8 cellular contexts compared by ENCODE assay signal in genomic region chr16:65745-66144, GRCh38. TPM values are rescaled to one million over a fixed set of nuclear protein-coding genes. Genes with fewer than 3 reads are reported as not detected.
DNase-seq lines count a peak whose midpoint lies in the region; ATAC-seq and TF ChIP-seq lines count a peak whose summit lies in the region.

No MANE protein-coding gene starts in this region.

- no peaks in the 10 kb centered on the region for H3K36me3 Mint-ChIP-seq in CD8-positive, alpha-beta memory T cell

- H3K4me3 ChIP-seq in CD8-positive, alpha-beta memory T cell (ENCODE audit: low read length), result no peak overlapping the region
- no peak overlapping the region for H3K4me3 ChIP-seq in lung

- peaks cover 4 to 10% of the 10 kb centered on the region in 2 donors for H3K27me3 Mint-ChIP-seq in CD8-positive, alpha-beta memory T cell

- H3K4me1 ChIP-seq in CD8-positive, alpha-beta memory T cell (ENCODE audit: insufficient read depth, low read length), result no peaks in the 10 kb centered on the region
- H3K4me1 ChIP-seq in lung (ENCODE audit: control insufficient read depth in 2 of 2, insufficient read depth in 2 of 2, low read length in 2 of 2), result peaks cover 0 to 14% of the 10 kb centered on the region in 2 donors

- no peak overlapping the region for H3K27ac ChIP-seq in CD8-positive, alpha-beta memory T cell (ENCODE audit: low read depth, low read length)
- peak overlapping the region in 1 of 2 donors; percentile 9 for H3K27ac ChIP-seq in lung (ENCODE audit: low read depth in 1 of 2, low read length in 1 of 2)

- H3K36me3 ChIP-seq in CD8-positive, alpha-beta memory T cell (ENCODE audit: insufficient read depth, low read length), result no peaks in the 10 kb centered on the region
- peaks cover 0 to 39% of the 10 kb centered on the region in 2 donors for H3K36me3 ChIP-seq in lung (ENCODE audit: control insufficient read depth in 2 of 2, insufficient read depth in 2 of 2, low read length in 2 of 2)

- peak; percentile 71 to 85 (median 77) for DNase-seq in CD8-positive, alpha-beta memory T cell
- DNase-seq in NCI-H82 (lab: John Stamatoyannopoulos, UW) (peak; percentile 86), dedifferentiated amniotic fluid mesenchymal stem cell (ENCODE audit: extremely low spot score) (peak; percentile 54), lung (ENCODE audit: low spot score) (peak; percentile 84)
- peak; percentile 89 to 90 for DNase-seq in activated CD4-positive, alpha-beta T cell treated with anti-CD3 and anti-CD28 coated beads, Interleukin-2, amount 50 U/mL, for 48 hours
- DNase-seq in stimulated activated CD8-positive, alpha-beta memory T cell treated with anti-CD3 and anti-CD28 coated beads, Interleukin-12 subunit alpha, Interleukin-12 subunit beta, amount 100 ng/mL, for 24 hours (ENCODE audit: extremely low read depth), result peak; percentile 58

- H3K9me3 Mint-ChIP-seq in CD8-positive, alpha-beta memory T cell, result no peaks in the 10 kb centered on the region

- no peak overlapping the region for H3K4me3 Mint-ChIP-seq in CD8-positive, alpha-beta memory T cell

- peaks cover 0 to 4% (median 0%) of the 10 kb centered on the region in 3 donors for H3K4me1 Mint-ChIP-seq in CD8-positive, alpha-beta memory T cell

- WGBS in lung, 2 donors, result 18 to 21% methylated on average over 17 of the region's 17 CpGs

- peak; percentile 97 for TF ChIP-seq CTCF in lung (IDR thresholded peaks at IDR 0.05; ENCODE audit: control extremely low read depth, extremely low read depth)

- ATAC-seq in HG02798 (IDR thresholded peaks at IDR 0.05; ENCODE audit: poor library complexity, unreplicated experiment) (peak; percentile 49), lung (ENCODE audit: insufficient read depth, low FRiP score) (peak; percentile 69), GM19455 (IDR thresholded peaks at IDR 0.05; ENCODE audit: unreplicated experiment) (no peak)

- POLR2A ChIA-PET in CD8-positive, alpha-beta memory T cell (lab: Charles Lee), result no interaction called here

- CTCF ChIA-PET in CD8-positive, alpha-beta memory T cell (lab: Charles Lee), result interaction anchor here (0.9 to 9.2 kb wide), 20 partner anchors 9 to 336 kb away, joined by 3 to 201 read pairs (median 5); partner anchors contain the start of genes DECR2, HBQ1, POLR3K and SNRNP25

- H3K9me3 ChIP-seq in CD8-positive, alpha-beta memory T cell (ENCODE audit: low read length), result no peaks in the 10 kb centered on the region
- H3K9me3 ChIP-seq in lung (ENCODE audit: control insufficient read depth in 2 of 2, insufficient read depth in 1 of 2, low read length in 1 of 2), result no peaks in the 10 kb centered on the region

- H3K27me3 ChIP-seq in CD8-positive, alpha-beta memory T cell (ENCODE audit: insufficient read depth, low read length, poor library complexity, severe bottlenecking), result no peaks in the 10 kb centered on the region
- no peaks in the 10 kb centered on the region for H3K27me3 ChIP-seq in lung (ENCODE audit: control insufficient read depth, insufficient read depth)

- H3K27ac Mint-ChIP-seq in CD8-positive, alpha-beta memory T cell, result no peak overlapping the region

RNA-seq across cellular contexts. Expression of gene RHBDF1, which starts 6.7 kb away (rescaled TPM):
- total RNA-seq in CD8-positive, alpha-beta memory T cell, result under 1 TPM; 0.53 to 0.59 TPM
- polyA plus RNA-seq in CD8-positive, alpha-beta memory T cell, result not detected
- total RNA-seq in lung, result 10 to 100 TPM; 28.5 to 31.4 TPM
- polyA plus RNA-seq in lung, result 10 to 100 TPM; 26.6 to 51.2 TPM

RNA-seq across cellular contexts. Expression of gene SNRNP25, which starts 12.1 kb away (rescaled TPM):
- total RNA-seq in CD8-positive, alpha-beta memory T cell, result 100 to 1,000 TPM; 108 to 110 TPM
- 16.3 TPM for polyA plus RNA-seq in CD8-positive, alpha-beta memory T cell
- total RNA-seq in lung, result 10 to 100 TPM; 10.3 to 17.9 TPM
- 10 to 100 TPM; 23.8 to 30.9 TPM for polyA plus RNA-seq in lung

RNA-seq across cellular contexts. Expression of gene MPG, which starts 12.3 kb away (rescaled TPM):
- total RNA-seq in CD8-positive, alpha-beta memory T cell, result 10 to 100 TPM; 47.5 to 48.2 TPM
- 58.1 TPM for polyA plus RNA-seq in CD8-positive, alpha-beta memory T cell
- 10 to 100 TPM; 61.1 to 77.8 TPM for total RNA-seq in lung
- polyA plus RNA-seq in lung, result 100 to 1,000 TPM in 1 of 2 donors, 10 to 100 TPM in 1; 81.4 to 101 TPM

RNA-seq across cellular contexts. Expression of gene POLR3K, which starts 12.3 kb away (rescaled TPM):
- total RNA-seq in CD8-positive, alpha-beta memory T cell, result 10 to 100 TPM; 63.6 to 63.9 TPM
- polyA plus RNA-seq in CD8-positive, alpha-beta memory T cell, result 35.1 TPM
- total RNA-seq in lung, result 10 to 100 TPM in 1 of 2 donors, 1 to 10 TPM in 1; 4.8 to 12.9 TPM
- polyA plus RNA-seq in lung, result 10 to 100 TPM; 11.1 to 15.7 TPM

Comparison
In these comparisons a context has a peak if more than half of its experiments do, and no peak if none do; other contexts are left out.
1. RNA of gene RHBDF1, which starts 6.7 kb away (total RNA-seq): 28.5 to 31.4 TPM in lung; 0.53 to 0.59 TPM in CD8-positive, alpha-beta memory T cell; every median in the first group is over 10 times any median in the second.
2. RNA of gene SNRNP25, which starts 12.1 kb away (total RNA-seq): 108 to 110 TPM in CD8-positive, alpha-beta memory T cell; 10.3 to 17.9 TPM in lung; every median in the first group is over 4 times any median in the second.
3. Peak in every context shown above with its lines, with median percentiles within 50 percentile points of each other: DNase-seq.